36 cellular contexts compared by ENCODE assay signal in the genomic region with DNA sequence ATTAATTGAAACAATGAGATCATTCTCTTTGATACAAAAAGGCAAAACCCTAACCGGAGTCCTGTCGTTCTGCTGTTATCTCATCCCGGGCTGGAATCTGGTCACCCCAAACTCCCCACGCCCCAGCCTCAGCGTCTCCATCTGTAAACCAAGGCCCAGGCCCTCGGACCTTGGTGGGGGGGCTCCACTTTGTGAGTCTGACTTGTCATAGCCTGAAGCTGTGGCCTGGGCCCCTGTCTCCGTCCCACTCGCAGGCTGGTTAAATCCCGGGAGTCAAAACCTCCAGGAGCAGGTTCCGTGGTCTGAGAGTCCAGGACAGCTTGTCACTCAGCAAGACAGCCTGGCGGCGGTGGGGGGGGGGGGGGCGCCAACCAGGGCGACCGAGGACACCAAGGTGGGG.
"Had no signal": no experiment of that assay in that cellular context is flagged by ENCODE, and none has a peak within 500 bp of the region (broad histone marks: within the 10 kb centered on the region; RNA-seq: fewer than 3 reads in every experiment).

No MANE protein-coding gene starts in this region.

- H3K4me1 ChIP-seq: adrenal gland, body of pancreas, Peyer's patch had no signal

- H3K27me3 Mint-ChIP-seq: activated B cell treated with CpG ODN at 0.5 μM for 24 hours; activated CD4-positive, alpha-beta memory T cell treated with anti-CD3 and anti-CD28 coated beads for 36 hours had no signal

- H3K4me3 Mint-ChIP-seq: activated B cell treated with CpG ODN at 0.5 μM for 24 hours; activated CD4-positive, alpha-beta memory T cell treated with anti-CD3 and anti-CD28 coated beads for 36 hours; activated naive CD4-positive, alpha-beta T cell treated with anti-CD3 and anti-CD28 coated beads for 36 hours; activated T-helper 1 cell treated with anti-CD3 and anti-CD28 coated beads, Interleukin-12 subunit alpha, Interleukin-12 subunit beta, Interleukin-2, Interleukin-4 antibody, amounts not matched to agents 30 ng/mL and 10 ng/mL and 1 ng/mL, durations not matched to agents 14 hours and 24 hours and 36 hours had no signal

- H3K27ac Mint-ChIP-seq: activated B cell treated with CpG ODN at 0.5 μM for 24 hours; activated CD4-positive, alpha-beta memory T cell treated with anti-CD3 and anti-CD28 coated beads for 36 hours; activated naive CD4-positive, alpha-beta T cell treated with anti-CD3 and anti-CD28 coated beads for 36 hours; activated naive CD4-positive, alpha-beta T cell treated with anti-CD3 and anti-CD28 coated beads, Interleukin-2, amount 50 U/mL, for 72 hours; activated T-helper 1 cell treated with anti-CD3 and anti-CD28 coated beads, Interleukin-12 subunit alpha, Interleukin-12 subunit beta, Interleukin-2, Interleukin-4 antibody, amounts not matched to agents 30 ng/mL and 10 ng/mL and 1 ng/mL, durations not matched to agents 14 hours and 24 hours and 36 hours had no signal

- DNase-seq: activated B cell treated with CpG ODN at 0.5 μM for 24 hours; activated CD4-positive, alpha-beta memory T cell treated with anti-CD3 and anti-CD28 coated beads for 36 hours; activated CD4-positive, alpha-beta T cell treated with anti-CD3 and anti-CD28 coated beads for 4 hours; activated CD4-positive, alpha-beta T cell treated with anti-CD3 and anti-CD28 coated beads, Interleukin-2, amount 50 U/mL, for 1 hour; activated CD4-positive, CD25-positive, alpha-beta regulatory T cell treated with anti-CD3 and anti-CD28 coated beads, Interleukin-2, amount 50 U/mL, for 72 hours; activated CD8-positive, alpha-beta memory T cell treated with anti-CD3 and anti-CD28 coated beads, Interleukin-2, amount 50 U/mL, for 4 hours; activated gamma-delta T cell treated with Interleukin-2 at 50 U/mL for 16 hours; activated naive CD4-positive, alpha-beta T cell treated with anti-CD3 and anti-CD28 coated beads for 36 hours; activated T-cell treated with anti-CD3 and anti-CD28 coated beads for 4 hours; adrenal gland; body of pancreas; central memory CD4-positive, alpha-beta T cell; Kasumi-1; MG63; MV-4-11; NCI-H1092; NCI-H1436 treated with DMSO at 0.1 percent for 48 hours; NCI-H187; NCI-H2029 treated with DMSO at 0.1 percent for 48 hours; NCI-H2107; NCI-H2171; NCI-H510A; NCI-H526; NCI-H748 treated with DMSO at 0.1 percent for 48 hours; NK-92 treated with Interleukin-12 subunit alpha and Interleukin-12 subunit beta, amount 100 ng/mL, for 24 hours; PC-3; Peyer's patch; Right ventricle myocardium superior; RPMI8226; SW 1271; T-helper 1 cell; T-helper 2 cell; T-helper 9 cell had no signal

- ATAC-seq: activated naive CD4-positive, alpha-beta T cell treated with anti-CD3 and anti-CD28 coated beads, Interleukin-2, amount 50 U/mL, for 72 hours; body of pancreas; PC-3 had no signal

- H3K36me3 ChIP-seq: adrenal gland, MG63, Peyer's patch had no signal

- H3K27ac ChIP-seq: adrenal gland, body of pancreas, Peyer's patch, VCaP had no signal

- H3K4me3 ChIP-seq: adrenal gland, body of pancreas, MG63, Peyer's patch had no signal

- H3K9me3 ChIP-seq: adrenal gland had no signal

- H3K27me3 ChIP-seq: adrenal gland, body of pancreas, MG63, Peyer's patch had no signal
